Comparison of ENCODE assay signal across 8 cellular contexts in genomic region chr3:159766563-159767185, GRCh38.
DNase-seq lines count a peak whose midpoint lies in the region; ATAC-seq, FAIRE-seq and TF ChIP-seq lines count a peak whose summit lies in the region.

No MANE protein-coding gene starts in this region.

- peak; percentile 30 for DNase-seq in NCI-H146 treated with DMSO at 0.1 percent for 48 hours (lab: John Stamatoyannopoulos, UW; ENCODE audit: unreplicated experiment)
- peak; percentile 73 for DNase-seq in dermis blood vessel endothelial cell
- peak; percentile 21 to 37 for DNase-seq in trophoblast cell
- no peak for DNase-seq in T-helper 1 cell
- no peak for DNase-seq in CD4-positive, alpha-beta T cell
- no peak for DNase-seq in SIG-M5 (lab: John Stamatoyannopoulos, UW)
- DNase-seq in stimulated activated CD4-positive, alpha-beta T cell treated with anti-CD3 and anti-CD28 coated beads, Interleukin-4, amount 100 ng/mL, for 4 hours, result no peak

- peaks cover 24% of the 10 kb centered on the region for H3K79me1 ChIP-seq in trophoblast cell (ENCODE audit: low read length)

- H4K8ac ChIP-seq in trophoblast cell (ENCODE audit: low read depth, low read length), result no peak overlapping the region

- peak overlapping the region; percentile 93 for H3K4me2 ChIP-seq in trophoblast cell (ENCODE audit: low read length)

- CTCF ChIA-PET in CD4-positive, alpha-beta T cell (lab: Charles Lee), result no interaction called here

- WGBS in trophoblast cell (ENCODE audit: extremely low coverage, insufficient coverage, insufficient read length), result no CpG with 5 or more reads among the region's 2 CpGs

- H3K27ac ChIP-seq in trophoblast cell (ENCODE audit: low read depth, low read length), result no peak overlapping the region
- H3K27ac ChIP-seq in CD4-positive, alpha-beta T cell (ENCODE audit: low read depth, low read length), result no peak overlapping the region

- no peaks in the 10 kb centered on the region for H3K27me3 ChIP-seq in trophoblast cell (ENCODE audit: insufficient read depth, low read length)
- peaks cover 46% of the 10 kb centered on the region for H3K27me3 ChIP-seq in CD4-positive, alpha-beta T cell (ENCODE audit: control insufficient read depth, insufficient read depth, low read length)

- H3K9ac ChIP-seq in trophoblast cell (ENCODE audit: low read length), result no peak overlapping the region

- intact Hi-C loops in CD4-positive, alpha-beta T cell (cut with DNase I, micrococcal nuclease), result no loop called here

- FAIRE-seq in G401.6 (lab: Jason Lieb, UNC), result peak; percentile 33

- no peak overlapping the region for H3K23ac ChIP-seq in trophoblast cell (ENCODE audit: low read length)

- no peak overlapping the region for H3K18ac ChIP-seq in trophoblast cell (ENCODE audit: low read length)

- no peak overlapping the region for H4K91ac ChIP-seq in trophoblast cell (ENCODE audit: low read depth, low read length)

- peaks cover 4 to 6% of the 10 kb centered on the region in 2 experiments for H3K36me3 ChIP-seq in trophoblast cell (ENCODE audit: control insufficient read depth in 1 of 2, insufficient read depth in 2 of 2, low read length in 2 of 2)

- peaks cover 60% of the 10 kb centered on the region for H3K27me3 Mint-ChIP-seq in CD4-positive, alpha-beta T cell

- no peak for TF ChIP-seq CTCF in CD4-positive, alpha-beta T cell (IDR thresholded peaks at IDR 0.05)

- H3K4me3 Mint-ChIP-seq in CD4-positive, alpha-beta T cell, result no peak overlapping the region

- H3K14ac ChIP-seq in trophoblast cell (ENCODE audit: low read length), result no peak overlapping the region

- peaks cover 13% of the 10 kb centered on the region for H3K4me1 Mint-ChIP-seq in CD4-positive, alpha-beta T cell (ENCODE audit: low read depth)

- no peak overlapping the region for H3K27ac Mint-ChIP-seq in CD4-positive, alpha-beta T cell

- H3K4ac ChIP-seq in trophoblast cell (ENCODE audit: low read depth, low read length), result peak overlapping the region; percentile 9

- no peak overlapping the region for H3K4me3 ChIP-seq in trophoblast cell (ENCODE audit: low read depth, low read length)

- H3K4me1 ChIP-seq in trophoblast cell (ENCODE audit: control insufficient read depth in 1 of 2, insufficient read depth in 2 of 2, low read length in 2 of 2), result peaks cover 6 to 17% of the 10 kb centered on the region in 2 experiments

- H2AFZ ChIP-seq in trophoblast cell (ENCODE audit: insufficient read depth, low read length, poor library complexity), result no peak overlapping the region

- POLR2A ChIA-PET in CD4-positive, alpha-beta T cell (lab: Charles Lee), result no interaction called here

- ATAC-seq in CD4-positive, alpha-beta T cell (ENCODE audit: poor library complexity), result no peak

- no peak overlapping the region for H2BK120ac ChIP-seq in trophoblast cell (ENCODE audit: insufficient read depth, low read length, poor library complexity)

- H4K12ac ChIP-seq in trophoblast cell (ENCODE audit: low read depth, low read length), result no peak overlapping the region

- H2BK12ac ChIP-seq in trophoblast cell (ENCODE audit: low read length), result no peak overlapping the region

- H2AK5ac ChIP-seq in trophoblast cell (ENCODE audit: low read length), result no peak overlapping the region

- no peaks in the 10 kb centered on the region for H3K9me3 ChIP-seq in trophoblast cell (ENCODE audit: insufficient read depth, low read depth, low read length)
- H3K9me3 ChIP-seq in CD4-positive, alpha-beta T cell (ENCODE audit: control insufficient read depth, low read length), result no peaks in the 10 kb centered on the region

- no peaks in the 10 kb centered on the region for H3K36me3 Mint-ChIP-seq in CD4-positive, alpha-beta T cell (ENCODE audit: low read depth)

- no peaks in the 10 kb centered on the region for H3K9me3 Mint-ChIP-seq in CD4-positive, alpha-beta T cell

- H2BK5ac ChIP-seq in trophoblast cell (ENCODE audit: low read depth, low read length, poor library complexity), result no peak overlapping the region

- peaks cover 20% of the 10 kb centered on the region for H3K79me2 ChIP-seq in trophoblast cell (ENCODE audit: control insufficient read depth, insufficient read depth, low read length, poor library complexity)

Comparison
In these comparisons a context has a peak if more than half of its experiments do, and no peak if none do; other contexts are left out.
1. DNase-seq: peak in NCI-H146 treated with DMSO at 0.1 percent for 48 hours (single experiment), dermis blood vessel endothelial cell (single experiment) and trophoblast cell (2 of 2); none in T-helper 1 cell (0 of 5), CD4-positive, alpha-beta T cell (0 of 10), SIG-M5 (single experiment) and stimulated activated CD4-positive, alpha-beta T cell treated with anti-CD3 and anti-CD28 coated beads, Interleukin-4, amount 100 ng/mL, for 4 hours (0 of 2).